Comparison of ENCODE assay signal across 1 cellular context in genomic region chr9:107153336-107153735, GRCh38.
TF ChIP-seq lines count a peak whose summit lies in the region.

No MANE protein-coding gene starts in this region.

TF ChIP-seq in GM23338, 12 proteins besides CTCF, POLR2A, EP300 and RAD21 (continued from another document):
- TF ChIP-seq ZNF462 (CRISPR knock-in tag; IDR thresholded peaks at IDR 0.05) (no peak), JUNB (IDR thresholded peaks at IDR 0.05; ENCODE audit: unreplicated experiment) (no peak), ZNF331 (CRISPR knock-in tag; IDR thresholded peaks at IDR 0.05; ENCODE audit: low read depth) (no peak), ETS1 (IDR thresholded peaks at IDR 0.05) (no peak), NANOG (IDR thresholded peaks at IDR 0.05; ENCODE audit: borderline replicate concordance) (no peak), STAT1 (IDR thresholded peaks at IDR 0.05; ENCODE audit: unreplicated experiment) (no peak), CREB1 (CRISPR knock-in tag; IDR thresholded peaks at IDR 0.05; ENCODE audit: low read depth) (no peak)
TF ChIP-seq in GM23338: peak in this region for 0.
